Comparison of ENCODE assay signal across 8 cellular contexts in genomic region chr17:51164911-51165679, GRCh38. TPM values are rescaled to one million over a fixed set of nuclear protein-coding genes. Genes with fewer than 3 reads are reported as not detected.
DNase-seq lines count a peak whose midpoint lies in the region; ATAC-seq and TF ChIP-seq lines count a peak whose summit lies in the region.

No MANE protein-coding gene starts in this region.

- H3K36me3 Mint-ChIP-seq in activated naive CD8-positive, alpha-beta T cell treated with anti-CD3 and anti-CD28 coated beads, Interleukin-2, amount 10 ng/mL, durations not matched to agents 7 days and 5 days: peaks cover 21% of the 10 kb centered on the region

- peak; percentile 35 for DNase-seq in activated naive CD8-positive, alpha-beta T cell treated with anti-CD3 and anti-CD28 coated beads, Interleukin-2, amount 10 ng/mL, durations not matched to agents 7 days and 5 days
- DNase-seq in kidney tubule cell (ENCODE audit: low spot score) (peak; percentile 18), thyroid gland (peak in 1 of 2 donors; percentile 5), NCI-H187 (lab: John Stamatoyannopoulos, UW) (no peak), SKM-1 treated with dmso at 0.1 percent for 144 hours (lab: John Stamatoyannopoulos, UW; ENCODE audit: unreplicated experiment) (no peak), GM03348 (ENCODE audit: low spot score) (no peak)

- TF ChIP-seq POLR2A in thyroid gland (IDR thresholded peaks at IDR 0.05): no peak

- H3K27ac ChIP-seq in BLaER1 (peak overlapping the region; percentile 99), HUES6 (ENCODE audit: low read depth, low read length) (no peak overlapping the region), thyroid gland (peak overlapping the region in 2 of 3 donors; percentile 90 to 94)

- H3K27me3 ChIP-seq in BLaER1: no peaks in the 10 kb centered on the region
- H3K27me3 ChIP-seq in HUES6 (ENCODE audit: control insufficient read depth, insufficient read depth, low read length): no peaks in the 10 kb centered on the region
- no peaks in the 10 kb centered on the region for H3K27me3 ChIP-seq in thyroid gland

- H3K4me3 Mint-ChIP-seq in activated naive CD8-positive, alpha-beta T cell treated with anti-CD3 and anti-CD28 coated beads, Interleukin-2, amount 10 ng/mL, durations not matched to agents 7 days and 5 days: peak overlapping the region; percentile 92

- H3K9me3 ChIP-seq in BLaER1 (no peaks in the 10 kb centered on the region), HUES6 (ENCODE audit: control insufficient read depth, insufficient read depth, low read depth, low read length) (no peaks in the 10 kb centered on the region), thyroid gland (no peaks in the 10 kb centered on the region)

- POLR2A ChIA-PET in activated naive CD8-positive, alpha-beta T cell treated with anti-CD3 and anti-CD28 coated beads, Interleukin-2, amount 10 ng/mL, durations not matched to agents 7 days and 5 days (lab: Charles Lee): interaction anchor here (0.7 to 1.9 kb wide), 6 partner anchors 9 to 299 kb away, joined by 3 to 17 read pairs (median 3); partner anchors contain the start of genes NME1, SPAG9, TOB1 and UTP18

- H3K27me3 Mint-ChIP-seq in activated naive CD8-positive, alpha-beta T cell treated with anti-CD3 and anti-CD28 coated beads, Interleukin-2, amount 10 ng/mL, durations not matched to agents 7 days and 5 days: no peaks in the 10 kb centered on the region

- peak overlapping the region; percentile 91 for H3K4me2 ChIP-seq in BLaER1

- intact Hi-C loops in thyroid gland (cut with DNase I): loop anchor here (5.0 kb wide), 1 partner anchor 97 kb away; the partner anchor contains the start of genes MBTD1 and UTP18

- H3K9me3 Mint-ChIP-seq in activated naive CD8-positive, alpha-beta T cell treated with anti-CD3 and anti-CD28 coated beads, Interleukin-2, amount 10 ng/mL, durations not matched to agents 7 days and 5 days: no peaks in the 10 kb centered on the region

- H3K4me1 ChIP-seq in BLaER1 (peaks cover 26% of the 10 kb centered on the region), HUES6 (ENCODE audit: control insufficient read depth, insufficient read depth, low read length) (no peaks in the 10 kb centered on the region), thyroid gland (peaks cover 14 to 15% of the 10 kb centered on the region in 2 donors)

- H3K36me3 ChIP-seq in BLaER1 (peaks cover 67% of the 10 kb centered on the region), HUES6 (ENCODE audit: control insufficient read depth, insufficient read depth, low read length) (peaks cover 58% of the 10 kb centered on the region), thyroid gland (peaks cover 0 to 21% of the 10 kb centered on the region in 2 donors)

- TF ChIP-seq CTCF in thyroid gland (IDR thresholded peaks at IDR 0.05): no peak

- peaks cover 29% of the 10 kb centered on the region for H3K4me1 Mint-ChIP-seq in activated naive CD8-positive, alpha-beta T cell treated with anti-CD3 and anti-CD28 coated beads, Interleukin-2, amount 10 ng/mL, durations not matched to agents 7 days and 5 days

- ATAC-seq in activated naive CD8-positive, alpha-beta T cell treated with anti-CD3 and anti-CD28 coated beads, Interleukin-2, amount 10 ng/mL, durations not matched to agents 7 days and 5 days (ENCODE audit: low read depth): no peak

- peaks cover 59% of the 10 kb centered on the region for H4K20me1 ChIP-seq in BLaER1

- peak overlapping the region; percentile 96 for H3K27ac Mint-ChIP-seq in activated naive CD8-positive, alpha-beta T cell treated with anti-CD3 and anti-CD28 coated beads, Interleukin-2, amount 10 ng/mL, durations not matched to agents 7 days and 5 days

- 64 to 70% methylated on average over 12 to 13 of the region's 16 CpGs for WGBS in thyroid gland, 2 donors

- H3K4me3 ChIP-seq in BLaER1 (peak overlapping the region; percentile 94), HUES6 (ENCODE audit: low read depth, low read length) (peak overlapping the region; percentile 83), thyroid gland (replicated peaks in 1 of 3) (no peak overlapping the region)

- peak overlapping the region; percentile 98; the same call in 1 of the 2 replicates for H3K9ac ChIP-seq in BLaER1
- peak overlapping the region; percentile 81 for H3K9ac ChIP-seq in HUES6 (ENCODE audit: low read length)

RNA-seq across cellular contexts. Expression of gene NME2, which starts 1.1 kb away (rescaled TPM):
- 100 to 1,000 TPM; 354 to 361 TPM for total RNA-seq in activated naive CD8-positive, alpha-beta T cell treated with anti-CD3 and anti-CD28 coated beads, Interleukin-2, amount 10 ng/mL, durations not matched to agents 7 days and 5 days
- 100 to 1,000 TPM; 202 to 486 (median 387) TPM for total RNA-seq in thyroid gland

RNA-seq across cellular contexts. Expression of gene NME1, which starts 11.7 kb away (rescaled TPM):
- 10 to 100 TPM; 71.9 to 73.0 TPM for total RNA-seq in activated naive CD8-positive, alpha-beta T cell treated with anti-CD3 and anti-CD28 coated beads, Interleukin-2, amount 10 ng/mL, durations not matched to agents 7 days and 5 days
- total RNA-seq in thyroid gland: 10 to 100 TPM; 28.5 to 50.9 (median 38.5) TPM

RNA-seq across cellular contexts. Expression of gene SPAG9, which starts 44.4 kb away (rescaled TPM):
- 10 to 100 TPM; 52.3 to 62.9 TPM for total RNA-seq in activated naive CD8-positive, alpha-beta T cell treated with anti-CD3 and anti-CD28 coated beads, Interleukin-2, amount 10 ng/mL, durations not matched to agents 7 days and 5 days
- 100 to 1,000 TPM; 117 to 240 (median 154) TPM for total RNA-seq in thyroid gland

Comparison
In these comparisons a context has a peak if more than half of its experiments do, and no peak if none do; other contexts are left out.
1. H3K4me3 ChIP-seq: peak in BLaER1 (single experiment) and HUES6 (single experiment); none in thyroid gland (0 of 3).
2. DNase-seq: peak in activated naive CD8-positive, alpha-beta T cell treated with anti-CD3 and anti-CD28 coated beads, Interleukin-2, amount 10 ng/mL, durations not matched to agents 7 days and 5 days (single experiment) and kidney tubule cell (single experiment); none in NCI-H187 (0 of 2), SKM-1 treated with dmso at 0.1 percent for 144 hours (single experiment) and GM03348 (single experiment).